10 cellular contexts compared by ENCODE assay signal in genomic region chr5:375921-376871, GRCh38. TPM values are rescaled to one million over a fixed set of nuclear protein-coding genes. Genes with fewer than 3 reads are reported as not detected.
A peak's percentile ranks its signal among the peaks of the same experiment; 100 is the strongest.
DNase-seq lines count a peak whose midpoint lies in the region; ATAC-seq and TF ChIP-seq lines count a peak whose summit lies in the region.
"Had no signal": no experiment of that assay in that cellular context is flagged by ENCODE, and none has a peak within 500 bp of the region (broad histone marks: within the 10 kb centered on the region; RNA-seq: fewer than 3 reads in every experiment).

No MANE protein-coding gene starts in this region.

- intact Hi-C loops in activated CD4-positive, alpha-beta T cell treated with anti-CD3 and anti-CD28 coated beads for 36 hours (cut with DNase I, micrococcal nuclease) = loop anchor here in 1 of 2 experiments (5.0 to 10.0 kb wide), 2 partner anchors 161 to 236 kb away; partner anchors contain the start of genes CCDC127, CEP72 and SDHA

- POLR2A ChIA-PET in activated CD4-positive, alpha-beta T cell treated with anti-CD3 and anti-CD28 coated beads for 36 hours (lab: Charles Lee) = no interaction called here
- POLR2A ChIA-PET in WTC11 (lab: Charles Lee) = no interaction called here

- no peak overlapping the region for H3K4me3 Mint-ChIP-seq in activated CD4-positive, alpha-beta T cell treated with anti-CD3 and anti-CD28 coated beads for 36 hours
- no peak overlapping the region for H3K4me3 Mint-ChIP-seq in WTC11
- H3K4me3 Mint-ChIP-seq in stimulated activated naive B cell treated with anti-CD40 and anti-IgM and Interleukin-4, amounts not matched to agents 10 μg/mL and 1 μg/mL and 100 μg/mL, for 72 hours = peak overlapping the region; percentile 16 to 46

- H3K36me3 Mint-ChIP-seq in activated CD4-positive, alpha-beta T cell treated with anti-CD3 and anti-CD28 coated beads for 36 hours (ENCODE audit: low read depth) = peaks cover 8% of the 10 kb centered on the region
- no peaks in the 10 kb centered on the region for H3K36me3 Mint-ChIP-seq in WTC11
- H3K36me3 Mint-ChIP-seq in stimulated activated naive B cell treated with anti-CD40 and anti-IgM and Interleukin-4, amounts not matched to agents 10 μg/mL and 1 μg/mL and 100 μg/mL, for 72 hours = peaks cover 78 to 80% of the 10 kb centered on the region in 2 donors

- no peaks in the 10 kb centered on the region for H3K9me3 ChIP-seq in fibroblast of lung (ENCODE audit: control insufficient read depth, insufficient read depth, low read depth, low read length)
- H3K9me3 ChIP-seq: breast epithelium had no signal

- H3K9ac ChIP-seq in fibroblast of lung (ENCODE audit: insufficient read depth, low read length) = no peak overlapping the region

- H3K27ac ChIP-seq in fibroblast of lung (ENCODE audit: insufficient read depth, low read length) = peak overlapping the region; percentile 98
- H3K27ac ChIP-seq: breast epithelium had no signal

- peaks cover 68% of the 10 kb centered on the region for H3K4me1 Mint-ChIP-seq in activated CD4-positive, alpha-beta T cell treated with anti-CD3 and anti-CD28 coated beads for 36 hours
- peaks cover 2% of the 10 kb centered on the region; the same call in 1 of the 2 replicates for H3K4me1 Mint-ChIP-seq in WTC11
- peaks cover 45 to 85% of the 10 kb centered on the region in 2 donors for H3K4me1 Mint-ChIP-seq in stimulated activated naive B cell treated with anti-CD40 and anti-IgM and Interleukin-4, amounts not matched to agents 10 μg/mL and 1 μg/mL and 100 μg/mL, for 72 hours

- ATAC-seq in activated CD4-positive, alpha-beta T cell treated with anti-CD3 and anti-CD28 coated beads for 36 hours = no peak
- ATAC-seq in WTC11 (no peak), GM19351 (IDR thresholded peaks at IDR 0.05; ENCODE audit: unreplicated experiment) (no peak)
- ATAC-seq in stimulated activated naive B cell treated with anti-CD40 and anti-IgM and Interleukin-4, amounts not matched to agents 10 μg/mL and 1 μg/mL and 100 μg/mL, for 72 hours (replicated peaks) = no peak

- no peak overlapping the region for H3K4me2 ChIP-seq in fibroblast of lung (ENCODE audit: extremely low read depth, insufficient read depth, low read length)

- H4K20me1 ChIP-seq in fibroblast of lung (ENCODE audit: control insufficient read depth, extremely low read depth, insufficient read depth, low read length) = no peaks in the 10 kb centered on the region

- H2AFZ ChIP-seq in fibroblast of lung (ENCODE audit: low read length) = no peak overlapping the region

- no peaks in the 10 kb centered on the region for H3K27me3 ChIP-seq in fibroblast of lung (ENCODE audit: control insufficient read depth, insufficient read depth, low read length)
- H3K27me3 ChIP-seq: breast epithelium had no signal

- peaks cover 29% of the 10 kb centered on the region for H3K79me2 ChIP-seq in fibroblast of lung (ENCODE audit: control insufficient read depth, insufficient read depth, low read length)

- DNase-seq in activated CD4-positive, alpha-beta T cell treated with anti-CD3 and anti-CD28 coated beads for 36 hours = peak; percentile 5
- no peak for DNase-seq in activated CD4-positive, alpha-beta T cell treated with anti-CD3 and anti-CD28 coated beads, Interleukin-2, amount 50 U/mL, for 4 hours
- DNase-seq in WTC11 (ENCODE audit: low spot score) = peak; percentile 14
- no peak for DNase-seq in fibroblast of lung (ENCODE audit: low read depth in 2 of 2)
- peak; percentile 1 for DNase-seq in stimulated activated naive B cell treated with anti-CD40 and anti-IgM and Interleukin-4, amounts not matched to agents 10 μg/mL and 1 μg/mL and 100 μg/mL, for 72 hours
- no peak for DNase-seq in Ammon's horn (ENCODE audit: low spot score)
- DNase-seq in NK-92 treated with Interleukin-12 subunit alpha and Interleukin-12 subunit beta, amount 100 ng/mL, for 24 hours (lab: John Stamatoyannopoulos, UW) = no peak
- DNase-seq: ACHN had no signal

- peaks cover 40% of the 10 kb centered on the region for H3K4me1 ChIP-seq in fibroblast of lung (ENCODE audit: control insufficient read depth, extremely low read depth, insufficient read depth, low read length)

- no peak for TF ChIP-seq CTCF in WTC11 (IDR thresholded peaks at IDR 0.05)
- TF ChIP-seq CTCF in fibroblast of lung (conservative IDR thresholded peaks at IDR 0.05 in 1 of 2, IDR thresholded peaks at IDR 0.05 in 1 of 2; ENCODE audit: low read depth in 1 of 2, low read length in 2 of 2) = no peak

- H3K27ac Mint-ChIP-seq in activated CD4-positive, alpha-beta T cell treated with anti-CD3 and anti-CD28 coated beads for 36 hours = peak overlapping the region; percentile 73
- peak overlapping the region; percentile 0; the same call in 1 of the 2 replicates for H3K27ac Mint-ChIP-seq in WTC11
- peak overlapping the region; percentile 96 for H3K27ac Mint-ChIP-seq in stimulated activated naive B cell treated with anti-CD40 and anti-IgM and Interleukin-4, amounts not matched to agents 10 μg/mL and 1 μg/mL and 100 μg/mL, for 72 hours

- no peaks in the 10 kb centered on the region for H3K27me3 Mint-ChIP-seq in activated CD4-positive, alpha-beta T cell treated with anti-CD3 and anti-CD28 coated beads for 36 hours
- peaks cover 13% of the 10 kb centered on the region for H3K27me3 Mint-ChIP-seq in WTC11 (ENCODE audit: low read depth)
- peaks cover 4 to 10% of the 10 kb centered on the region in 2 donors for H3K27me3 Mint-ChIP-seq in stimulated activated naive B cell treated with anti-CD40 and anti-IgM and Interleukin-4, amounts not matched to agents 10 μg/mL and 1 μg/mL and 100 μg/mL, for 72 hours

- H3K4me3 ChIP-seq in fibroblast of lung (replicated peaks in 1 of 4; ENCODE audit: control extremely low read depth in 1 of 4, insufficient read depth in 1 of 4, low read depth in 3 of 4, low read length in 4 of 4) = no peak overlapping the region
- H3K4me3 ChIP-seq: breast epithelium had no signal

- peaks cover 21% of the 10 kb centered on the region for H3K36me3 ChIP-seq in fibroblast of lung (ENCODE audit: control insufficient read depth, insufficient read depth, low read length)
- H3K36me3 ChIP-seq: breast epithelium had no signal

- no peaks in the 10 kb centered on the region for H3K9me3 Mint-ChIP-seq in activated CD4-positive, alpha-beta T cell treated with anti-CD3 and anti-CD28 coated beads for 36 hours (ENCODE audit: low read depth)
- no peaks in the 10 kb centered on the region for H3K9me3 Mint-ChIP-seq in WTC11
- H3K9me3 Mint-ChIP-seq in stimulated activated naive B cell treated with anti-CD40 and anti-IgM and Interleukin-4, amounts not matched to agents 10 μg/mL and 1 μg/mL and 100 μg/mL, for 72 hours = peaks cover 3 to 9% of the 10 kb centered on the region in 2 donors

- CTCF ChIA-PET in activated CD4-positive, alpha-beta T cell treated with anti-CD3 and anti-CD28 coated beads for 36 hours (lab: Charles Lee) = no interaction called here
- CTCF ChIA-PET in WTC11 (lab: Charles Lee) = interaction anchor here (1.2 to 2.6 kb wide), 4 partner anchors 26 to 55 kb away, joined by 5 to 7 read pairs (median 7); no protein-coding TSS in a partner anchor

TF ChIP-seq in WTC11, 78 proteins besides CTCF, POLR2A, EP300 and RAD21:
- 0 out of 2 replicates have a peak, but pooled peaks have one; percentile 42 for TF ChIP-seq JUN (CRISPR knock-in tag; IDR thresholded peaks at IDR 0.05)
- TF ChIP-seq SP1 (CRISPR knock-in tag; conservative IDR thresholded peaks at IDR 0.05) = no peak
- TF ChIP-seq ZBTB43 (CRISPR knock-in tag; IDR thresholded peaks at IDR 0.05) = no peak
- TF ChIP-seq SMAD4 (CRISPR knock-in tag; IDR thresholded peaks at IDR 0.05) = no peak
- TF ChIP-seq, protein P1, sequence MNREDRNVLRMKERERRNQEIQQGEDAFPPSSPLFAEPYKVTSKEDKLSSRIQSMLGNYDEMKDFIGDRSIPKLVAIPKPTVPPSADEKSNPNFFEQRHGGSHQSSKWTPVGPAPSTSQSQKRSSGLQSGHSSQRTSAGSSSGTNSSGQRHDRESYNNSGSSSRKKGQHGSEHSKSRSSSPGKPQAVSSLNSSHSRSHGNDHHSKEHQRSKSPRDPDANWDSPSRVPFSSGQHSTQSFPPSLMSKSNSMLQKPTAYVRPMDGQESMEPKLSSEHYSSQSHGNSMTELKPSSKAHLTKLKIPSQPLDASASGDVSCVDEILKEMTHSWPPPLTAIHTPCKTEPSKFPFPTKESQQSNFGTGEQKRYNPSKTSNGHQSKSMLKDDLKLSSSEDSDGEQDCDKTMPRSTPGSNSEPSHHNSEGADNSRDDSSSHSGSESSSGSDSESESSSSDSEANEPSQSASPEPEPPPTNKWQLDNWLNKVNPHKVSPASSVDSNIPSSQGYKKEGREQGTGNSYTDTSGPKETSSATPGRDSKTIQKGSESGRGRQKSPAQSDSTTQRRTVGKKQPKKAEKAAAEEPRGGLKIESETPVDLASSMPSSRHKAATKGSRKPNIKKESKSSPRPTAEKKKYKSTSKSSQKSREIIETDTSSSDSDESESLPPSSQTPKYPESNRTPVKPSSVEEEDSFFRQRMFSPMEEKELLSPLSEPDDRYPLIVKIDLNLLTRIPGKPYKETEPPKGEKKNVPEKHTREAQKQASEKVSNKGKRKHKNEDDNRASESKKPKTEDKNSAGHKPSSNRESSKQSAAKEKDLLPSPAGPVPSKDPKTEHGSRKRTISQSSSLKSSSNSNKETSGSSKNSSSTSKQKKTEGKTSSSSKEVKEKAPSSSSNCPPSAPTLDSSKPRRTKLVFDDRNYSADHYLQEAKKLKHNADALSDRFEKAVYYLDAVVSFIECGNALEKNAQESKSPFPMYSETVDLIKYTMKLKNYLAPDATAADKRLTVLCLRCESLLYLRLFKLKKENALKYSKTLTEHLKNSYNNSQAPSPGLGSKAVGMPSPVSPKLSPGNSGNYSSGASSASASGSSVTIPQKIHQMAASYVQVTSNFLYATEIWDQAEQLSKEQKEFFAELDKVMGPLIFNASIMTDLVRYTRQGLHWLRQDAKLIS (CRISPR knock-in tag; IDR thresholded peaks at IDR 0.05; ENCODE audit: borderline replicate concordance) = no peak

RNA-seq across cellular contexts. Expression of gene AHRR, which starts 54.7 kb away (rescaled TPM):
- 10 to 100 TPM; 15.1 to 20.5 TPM for total RNA-seq in activated CD4-positive, alpha-beta T cell treated with anti-CD3 and anti-CD28 coated beads for 36 hours
- total RNA-seq in WTC11 (2021) (4.5 to 9.7 TPM (median 7.0 TPM) in 3 replicates), fibroblast of lung (6.2 and 26.4 TPM in 2 replicates)
- polyA plus RNA-seq in fibroblast of lung = 11.3 and 16.0 TPM in 2 replicates
- 12.8 and 18.3 TPM in 2 replicates for polyA plus RNA-seq in fibroblast of lung (2012)
- 18.5 and 28.2 TPM in 2 replicates for polyA minus RNA-seq in fibroblast of lung (ENCODE audit: low replicate concordance)

Comparison
In these comparisons a context has a peak if more than half of its experiments do, and no peak if none do; other contexts are left out.
1. DNase-seq: peak in activated CD4-positive, alpha-beta T cell treated with anti-CD3 and anti-CD28 coated beads for 36 hours (single experiment), WTC11 (single experiment) and stimulated activated naive B cell treated with anti-CD40 and anti-IgM and Interleukin-4, amounts not matched to agents 10 μg/mL and 1 μg/mL and 100 μg/mL, for 72 hours (single experiment); none in activated CD4-positive, alpha-beta T cell treated with anti-CD3 and anti-CD28 coated beads, Interleukin-2, amount 50 U/mL, for 4 hours (0 of 2), fibroblast of lung (0 of 2), Ammon's horn (single experiment) and NK-92 treated with Interleukin-12 subunit alpha and Interleukin-12 subunit beta, amount 100 ng/mL, for 24 hours (single experiment).
2. H3K27ac Mint-ChIP-seq: peak in every context shown above with its lines; median percentile 96 in stimulated activated naive B cell treated with anti-CD40 and anti-IgM and Interleukin-4, amounts not matched to agents 10 μg/mL and 1 μg/mL and 100 μg/mL, for 72 hours; 73 in activated CD4-positive, alpha-beta T cell treated with anti-CD3 and anti-CD28 coated beads for 36 hours; 0 in WTC11.
3. H3K4me3 Mint-ChIP-seq: peak in stimulated activated naive B cell treated with anti-CD40 and anti-IgM and Interleukin-4, amounts not matched to agents 10 μg/mL and 1 μg/mL and 100 μg/mL, for 72 hours (2 of 2); none in activated CD4-positive, alpha-beta T cell treated with anti-CD3 and anti-CD28 coated beads for 36 hours (single experiment) and WTC11 (single experiment).